ENCODE assay signal across 2 cellular contexts in the genomic region with DNA sequence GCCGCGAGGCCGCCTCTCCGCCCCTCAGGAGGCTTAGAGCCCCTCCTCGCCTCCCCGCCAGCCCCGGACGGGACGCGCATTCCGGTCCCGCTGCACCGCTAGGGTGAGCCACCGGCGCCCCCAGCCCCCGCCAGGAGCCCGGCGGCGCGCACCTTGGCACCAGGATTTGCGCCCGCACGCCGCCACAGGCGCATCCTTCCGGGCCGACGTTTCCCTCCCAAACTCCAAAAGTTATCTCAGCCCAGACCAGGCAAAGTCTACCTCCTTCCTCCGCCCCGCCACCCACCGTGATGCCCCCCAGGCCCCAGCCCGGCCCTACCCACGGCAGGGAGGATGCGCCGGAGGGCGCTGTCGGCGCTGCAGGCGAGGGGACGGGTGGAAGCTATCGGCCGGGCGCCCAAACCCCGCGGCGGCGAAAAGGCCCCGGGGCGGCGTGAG.
TF ChIP-seq lines count a peak whose summit lies in the region.

No MANE protein-coding gene starts in this region.

TF ChIP-seq in A549, 52 proteins besides CTCF, POLR2A, EP300 and RAD21 (continued from another document):
- TF ChIP-seq, protein P1, sequence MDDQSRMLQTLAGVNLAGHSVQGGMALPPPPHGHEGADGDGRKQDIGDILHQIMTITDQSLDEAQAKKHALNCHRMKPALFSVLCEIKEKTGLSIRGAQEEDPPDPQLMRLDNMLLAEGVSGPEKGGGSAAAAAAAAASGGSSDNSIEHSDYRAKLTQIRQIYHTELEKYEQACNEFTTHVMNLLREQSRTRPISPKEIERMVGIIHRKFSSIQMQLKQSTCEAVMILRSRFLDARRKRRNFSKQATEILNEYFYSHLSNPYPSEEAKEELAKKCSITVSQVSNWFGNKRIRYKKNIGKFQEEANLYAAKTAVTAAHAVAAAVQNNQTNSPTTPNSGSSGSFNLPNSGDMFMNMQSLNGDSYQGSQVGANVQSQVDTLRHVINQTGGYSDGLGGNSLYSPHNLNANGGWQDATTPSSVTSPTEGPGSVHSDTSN (IDR thresholded peaks at IDR 0.05): no peak
- TF ChIP-seq SMC3 (IDR thresholded peaks at IDR 0.05): no peak
TF ChIP-seq in A549: peak in this region for 2.

TF ChIP-seq in HEK293, 187 proteins besides CTCF, POLR2A, EP300 and RAD21 (continued from another document and continues in another):
- TF ChIP-seq ZNF169 (tag by site-specific recombination; IDR thresholded peaks at IDR 0.05): no peak
- TF ChIP-seq, protein P2, sequence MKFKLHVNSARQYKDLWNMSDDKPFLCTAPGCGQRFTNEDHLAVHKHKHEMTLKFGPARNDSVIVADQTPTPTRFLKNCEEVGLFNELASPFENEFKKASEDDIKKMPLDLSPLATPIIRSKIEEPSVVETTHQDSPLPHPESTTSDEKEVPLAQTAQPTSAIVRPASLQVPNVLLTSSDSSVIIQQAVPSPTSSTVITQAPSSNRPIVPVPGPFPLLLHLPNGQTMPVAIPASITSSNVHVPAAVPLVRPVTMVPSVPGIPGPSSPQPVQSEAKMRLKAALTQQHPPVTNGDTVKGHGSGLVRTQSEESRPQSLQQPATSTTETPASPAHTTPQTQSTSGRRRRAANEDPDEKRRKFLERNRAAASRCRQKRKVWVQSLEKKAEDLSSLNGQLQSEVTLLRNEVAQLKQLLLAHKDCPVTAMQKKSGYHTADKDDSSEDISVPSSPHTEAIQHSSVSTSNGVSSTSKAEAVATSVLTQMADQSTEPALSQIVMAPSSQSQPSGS (tag by site-specific recombination; IDR thresholded peaks at IDR 0.05; ENCODE audit: low read depth): no peak
- TF ChIP-seq ZNF571 (tag by site-specific recombination; IDR thresholded peaks at IDR 0.05): no peak
- TF ChIP-seq SP2 (tag by site-specific recombination; IDR thresholded peaks at IDR 0.05): 0 out of 2 replicates have a peak, but pooled peaks have one; percentile 10
- TF ChIP-seq ZNF621 (tag by site-specific recombination; IDR thresholded peaks at IDR 0.05): no peak
- TF ChIP-seq, protein P3, sequence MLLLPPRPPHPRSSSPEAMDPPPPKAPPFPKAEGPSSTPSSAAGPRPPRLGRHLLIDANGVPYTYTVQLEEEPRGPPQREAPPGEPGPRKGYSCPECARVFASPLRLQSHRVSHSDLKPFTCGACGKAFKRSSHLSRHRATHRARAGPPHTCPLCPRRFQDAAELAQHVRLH (tag by site-specific recombination; IDR thresholded peaks at IDR 0.05): no peak
- no peak for TF ChIP-seq GLIS1 (tag by site-specific recombination; IDR thresholded peaks at IDR 0.05)
- TF ChIP-seq ZNF223 (tag by site-specific recombination; IDR thresholded peaks at IDR 0.05): no peak
- TF ChIP-seq, protein P4, sequence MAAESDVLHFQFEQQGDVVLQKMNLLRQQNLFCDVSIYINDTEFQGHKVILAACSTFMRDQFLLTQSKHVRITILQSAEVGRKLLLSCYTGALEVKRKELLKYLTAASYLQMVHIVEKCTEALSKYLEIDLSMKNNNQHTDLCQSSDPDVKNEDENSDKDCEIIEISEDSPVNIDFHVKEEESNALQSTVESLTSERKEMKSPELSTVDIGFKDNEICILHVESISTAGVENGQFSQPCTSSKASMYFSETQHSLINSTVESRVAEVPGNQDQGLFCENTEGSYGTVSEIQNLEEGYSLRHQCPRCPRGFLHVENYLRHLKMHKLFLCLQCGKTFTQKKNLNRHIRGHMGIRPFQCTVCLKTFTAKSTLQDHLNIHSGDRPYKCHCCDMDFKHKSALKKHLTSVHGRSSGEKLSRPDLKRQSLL (tag by site-specific recombination; IDR thresholded peaks at IDR 0.05): no peak
- no peak for TF ChIP-seq ZNF791 (tag by site-specific recombination; IDR thresholded peaks at IDR 0.05)
- TF ChIP-seq KLF8 (tag by site-specific recombination; IDR thresholded peaks at IDR 0.05): no peak
- TF ChIP-seq ZNF362 (tag by site-specific recombination; IDR thresholded peaks at IDR 0.05): no peak
- TF ChIP-seq KLF16 (tag by site-specific recombination; IDR thresholded peaks at IDR 0.05): 0 out of 2 replicates have a peak, but pooled peaks have one; percentile 24
- no peak for TF ChIP-seq ZNF776 (tag by site-specific recombination; IDR thresholded peaks at IDR 0.05; ENCODE audit: borderline replicate concordance)
- TF ChIP-seq ZNF76 (tag by site-specific recombination; IDR thresholded peaks at IDR 0.05; ENCODE audit: borderline replicate concordance, low read depth): 0 out of 2 replicates have a peak, but pooled peaks have one; percentile 4
- TF ChIP-seq GLI4 (tag by site-specific recombination; IDR thresholded peaks at IDR 0.05): no peak
- no peak for TF ChIP-seq ZNF701 (tag by site-specific recombination; IDR thresholded peaks at IDR 0.05)
- no peak for TF ChIP-seq ZNF792 (tag by site-specific recombination; IDR thresholded peaks at IDR 0.05)
- TF ChIP-seq ZNF350 (tag by site-specific recombination; IDR thresholded peaks at IDR 0.05): no peak
- peak; percentile 91 for TF ChIP-seq GLIS2 (tag by site-specific recombination; IDR thresholded peaks at IDR 0.05)
- no peak for TF ChIP-seq ZNF112 (tag by site-specific recombination; IDR thresholded peaks at IDR 0.05)
- TF ChIP-seq ZBTB8A (tag by site-specific recombination; IDR thresholded peaks at IDR 0.05): peak; percentile 96
- no peak for TF ChIP-seq ZNF302 (tag by site-specific recombination; IDR thresholded peaks at IDR 0.05; ENCODE audit: low read depth)
- TF ChIP-seq ZNF549 (tag by site-specific recombination; IDR thresholded peaks at IDR 0.05): no peak
- TF ChIP-seq ZNF623 (tag by site-specific recombination; IDR thresholded peaks at IDR 0.05): no peak
- no peak for TF ChIP-seq ZBTB44 (tag by site-specific recombination; IDR thresholded peaks at IDR 0.05)
- 0 out of 2 replicates have a peak, but pooled peaks have one; percentile 28 for TF ChIP-seq SP7 (tag by site-specific recombination; IDR thresholded peaks at IDR 0.05)
- no peak for TF ChIP-seq TSHZ1 (tag by site-specific recombination; IDR thresholded peaks at IDR 0.05; ENCODE audit: borderline replicate concordance)
- TF ChIP-seq ZBTB17 (tag by site-specific recombination; IDR thresholded peaks at IDR 0.05): no peak
- no peak for TF ChIP-seq ZNF404 (tag by site-specific recombination; IDR thresholded peaks at IDR 0.05)
- TF ChIP-seq ZBTB20 (tag by site-specific recombination; IDR thresholded peaks at IDR 0.05): peak; percentile 75
- no peak for TF ChIP-seq ZFP41 (tag by site-specific recombination; IDR thresholded peaks at IDR 0.05; ENCODE audit: borderline replicate concordance)
- no peak for TF ChIP-seq ZSCAN23 (tag by site-specific recombination; IDR thresholded peaks at IDR 0.05)
- TF ChIP-seq ZBTB21 (tag by site-specific recombination; IDR thresholded peaks at IDR 0.05): no peak
- TF ChIP-seq ZNF354C (tag by site-specific recombination; IDR thresholded peaks at IDR 0.05; ENCODE audit: borderline replicate concordance, low read depth): no peak
- no peak for TF ChIP-seq KLF7 (tag by site-specific recombination; IDR thresholded peaks at IDR 0.05; ENCODE audit: borderline replicate concordance)
- no peak for TF ChIP-seq ZNF449 (tag by site-specific recombination; IDR thresholded peaks at IDR 0.05)
- TF ChIP-seq ZNF174 (tag by site-specific recombination; IDR thresholded peaks at IDR 0.05): no peak
- TF ChIP-seq MYNN (tag by site-specific recombination; IDR thresholded peaks at IDR 0.05; ENCODE audit: borderline replicate concordance): no peak
- TF ChIP-seq ZNF660 (tag by site-specific recombination; IDR thresholded peaks at IDR 0.05): no peak
- no peak for TF ChIP-seq ZNF211 (tag by site-specific recombination; IDR thresholded peaks at IDR 0.05; ENCODE audit: low read depth)
- TF ChIP-seq, protein P5, sequence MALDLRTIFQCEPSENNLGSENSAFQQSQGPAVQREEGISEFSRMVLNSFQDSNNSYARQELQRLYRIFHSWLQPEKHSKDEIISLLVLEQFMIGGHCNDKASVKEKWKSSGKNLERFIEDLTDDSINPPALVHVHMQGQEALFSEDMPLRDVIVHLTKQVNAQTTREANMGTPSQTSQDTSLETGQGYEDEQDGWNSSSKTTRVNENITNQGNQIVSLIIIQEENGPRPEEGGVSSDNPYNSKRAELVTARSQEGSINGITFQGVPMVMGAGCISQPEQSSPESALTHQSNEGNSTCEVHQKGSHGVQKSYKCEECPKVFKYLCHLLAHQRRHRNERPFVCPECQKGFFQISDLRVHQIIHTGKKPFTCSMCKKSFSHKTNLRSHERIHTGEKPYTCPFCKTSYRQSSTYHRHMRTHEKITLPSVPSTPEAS (tag by site-specific recombination; IDR thresholded peaks at IDR 0.05): no peak
- peak; percentile 68; the same call in 1 of the 2 replicates for TF ChIP-seq ZNF121 (tag by site-specific recombination; IDR thresholded peaks at IDR 0.05)
- no peak for TF ChIP-seq ZNF561 (tag by site-specific recombination; IDR thresholded peaks at IDR 0.05; ENCODE audit: borderline replicate concordance)
- TF ChIP-seq ZNF138 (tag by site-specific recombination; IDR thresholded peaks at IDR 0.05; ENCODE audit: borderline replicate concordance): no peak
- TF ChIP-seq ZNF24 (tag by site-specific recombination; IDR thresholded peaks at IDR 0.05): no peak
- TF ChIP-seq IKZF3 (tag by site-specific recombination; IDR thresholded peaks at IDR 0.05): no peak
- TF ChIP-seq BCL11B (tag by site-specific recombination; IDR thresholded peaks at IDR 0.05; ENCODE audit: low read depth): no peak
- no peak for TF ChIP-seq ZNF785 (tag by site-specific recombination; IDR thresholded peaks at IDR 0.05)
- no peak for TF ChIP-seq GLI2 (tag by site-specific recombination; IDR thresholded peaks at IDR 0.05; ENCODE audit: borderline replicate concordance, low read depth)
- no peak for TF ChIP-seq ZNF184 (tag by site-specific recombination; IDR thresholded peaks at IDR 0.05)
- no peak for TF ChIP-seq ZNF600 (tag by site-specific recombination; IDR thresholded peaks at IDR 0.05)
- no peak for TF ChIP-seq ZNF639 (tag by site-specific recombination; IDR thresholded peaks at IDR 0.05)
- no peak for TF ChIP-seq ZNF426 (tag by site-specific recombination; IDR thresholded peaks at IDR 0.05)
- no peak for TF ChIP-seq ZNF670 (tag by site-specific recombination; IDR thresholded peaks at IDR 0.05; ENCODE audit: low read depth)
- peak; percentile 44 for TF ChIP-seq ZNF335 (tag by site-specific recombination; conservative IDR thresholded peaks at IDR 0.05)
